Comparison of ENCODE assay signal across 2 cellular contexts in the genomic region with DNA sequence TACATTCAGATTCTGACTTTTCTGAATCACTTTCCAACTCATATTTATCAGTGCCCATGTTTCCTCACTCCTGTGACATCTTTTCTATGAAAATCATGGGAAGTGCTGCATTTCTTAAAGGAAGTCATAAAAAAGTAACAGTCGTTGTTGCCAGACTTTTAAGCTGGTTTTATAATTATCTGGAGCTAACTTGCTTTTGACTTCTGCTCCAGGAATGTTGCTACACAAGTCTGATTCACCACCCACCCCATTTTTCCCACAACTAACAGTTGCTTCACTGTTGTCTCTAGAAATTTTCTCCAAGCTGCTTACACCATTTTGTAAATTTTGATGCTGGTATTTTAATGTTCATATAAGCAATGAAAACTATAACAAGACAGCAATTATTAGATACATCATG.
A peak's percentile ranks its signal among the peaks of the same experiment; 100 is the strongest.
TF ChIP-seq lines count a peak whose summit lies in the region.

No MANE protein-coding gene starts in this region.

TF ChIP-seq in liver, 16 proteins besides CTCF, POLR2A, EP300 and RAD21:
- TF ChIP-seq FOXA2 (IDR thresholded peaks at IDR 0.05) (no peak), YY1 (IDR thresholded peaks at IDR 0.05) (peak; percentile 24)

TF ChIP-seq in HepG2, 621 proteins besides CTCF, POLR2A, EP300 and RAD21:
- TF ChIP-seq KLF13 (CRISPR knock-in tag; IDR thresholded peaks at IDR 0.05) (no peak), ZNF350 (CRISPR knock-in tag; IDR thresholded peaks at IDR 0.05; ENCODE audit: borderline replicate concordance, low read depth) (no peak), BCL6 (CRISPR knock-in tag; IDR thresholded peaks at IDR 0.05) (no peak), ATF3 (CRISPR knock-in tag; IDR thresholded peaks at IDR 0.05) (no peak), GATAD2A (CRISPR knock-in tag; IDR thresholded peaks at IDR 0.05) (no peak), TFDP2 (CRISPR knock-in tag; IDR thresholded peaks at IDR 0.05) (no peak), ZFP41 (CRISPR knock-in tag; IDR thresholded peaks at IDR 0.05; ENCODE audit: borderline replicate concordance) (no peak), ZNF292 (CRISPR knock-in tag; IDR thresholded peaks at IDR 0.05; ENCODE audit: borderline replicate concordance, low read depth) (no peak), AGO1 (IDR thresholded peaks at IDR 0.05; ENCODE audit: low read depth, low read length, poor library complexity, severe bottlenecking) (no peak), REST (IDR thresholded peaks at IDR 0.05; ENCODE audit: borderline replicate concordance in 1 of 2, low read depth in 1 of 2, low read length in 2 of 2) (no peak), PPARG (CRISPR knock-in tag; conservative IDR thresholded peaks at IDR 0.05) (no peak), PLRG1 (conservative IDR thresholded peaks at IDR 0.05) (no peak), KLF12 (CRISPR knock-in tag; IDR thresholded peaks at IDR 0.05; ENCODE audit: borderline replicate concordance) (no peak)
- TF ChIP-seq, protein P1, sequence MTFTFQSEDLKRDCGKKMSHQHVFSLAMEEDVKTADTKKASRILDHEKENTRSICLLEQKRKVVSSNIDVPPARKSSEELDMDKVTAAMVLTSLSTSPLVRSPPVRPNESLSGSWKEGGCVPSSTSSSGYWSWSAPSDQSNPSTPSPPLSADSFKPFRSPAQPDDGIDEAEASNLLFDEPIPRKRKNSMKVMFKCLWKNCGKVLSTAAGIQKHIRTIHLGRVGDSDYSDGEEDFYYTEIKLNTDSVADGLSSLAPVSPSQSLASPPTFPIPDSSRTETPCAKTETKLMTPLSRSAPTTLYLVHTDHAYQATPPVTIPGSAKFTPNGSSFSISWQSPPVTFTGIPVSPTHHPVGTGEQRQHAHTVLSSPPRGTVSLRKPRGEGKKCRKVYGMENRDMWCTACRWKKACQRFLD (CRISPR knock-in tag; IDR thresholded peaks at IDR 0.05; ENCODE audit: borderline replicate concordance): no peak
- TF ChIP-seq, protein P2, sequence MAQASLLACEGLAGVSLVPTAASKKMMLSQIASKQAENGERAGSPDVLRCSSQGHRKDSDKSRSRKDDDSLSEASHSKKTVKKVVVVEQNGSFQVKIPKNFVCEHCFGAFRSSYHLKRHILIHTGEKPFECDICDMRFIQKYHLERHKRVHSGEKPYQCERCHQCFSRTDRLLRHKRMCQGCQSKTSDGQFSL (CRISPR knock-in tag; IDR thresholded peaks at IDR 0.05): no peak
- TF ChIP-seq, protein P3, sequence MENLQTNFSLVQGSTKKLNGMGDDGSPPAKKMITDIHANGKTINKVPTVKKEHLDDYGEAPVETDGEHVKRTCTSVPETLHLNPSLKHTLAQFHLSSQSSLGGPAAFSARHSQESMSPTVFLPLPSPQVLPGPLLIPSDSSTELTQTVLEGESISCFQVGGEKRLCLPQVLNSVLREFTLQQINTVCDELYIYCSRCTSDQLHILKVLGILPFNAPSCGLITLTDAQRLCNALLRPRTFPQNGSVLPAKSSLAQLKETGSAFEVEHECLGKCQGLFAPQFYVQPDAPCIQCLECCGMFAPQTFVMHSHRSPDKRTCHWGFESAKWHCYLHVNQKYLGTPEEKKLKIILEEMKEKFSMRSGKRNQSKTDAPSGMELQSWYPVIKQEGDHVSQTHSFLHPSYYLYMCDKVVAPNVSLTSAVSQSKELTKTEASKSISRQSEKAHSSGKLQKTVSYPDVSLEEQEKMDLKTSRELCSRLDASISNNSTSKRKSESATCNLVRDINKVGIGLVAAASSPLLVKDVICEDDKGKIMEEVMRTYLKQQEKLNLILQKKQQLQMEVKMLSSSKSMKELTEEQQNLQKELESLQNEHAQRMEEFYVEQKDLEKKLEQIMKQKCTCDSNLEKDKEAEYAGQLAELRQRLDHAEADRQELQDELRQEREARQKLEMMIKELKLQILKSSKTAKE (CRISPR knock-in tag; IDR thresholded peaks at IDR 0.05; ENCODE audit: borderline replicate concordance): no peak
TF ChIP-seq in HepG2: peak in this region for 0.
